In the genomic region with DNA sequence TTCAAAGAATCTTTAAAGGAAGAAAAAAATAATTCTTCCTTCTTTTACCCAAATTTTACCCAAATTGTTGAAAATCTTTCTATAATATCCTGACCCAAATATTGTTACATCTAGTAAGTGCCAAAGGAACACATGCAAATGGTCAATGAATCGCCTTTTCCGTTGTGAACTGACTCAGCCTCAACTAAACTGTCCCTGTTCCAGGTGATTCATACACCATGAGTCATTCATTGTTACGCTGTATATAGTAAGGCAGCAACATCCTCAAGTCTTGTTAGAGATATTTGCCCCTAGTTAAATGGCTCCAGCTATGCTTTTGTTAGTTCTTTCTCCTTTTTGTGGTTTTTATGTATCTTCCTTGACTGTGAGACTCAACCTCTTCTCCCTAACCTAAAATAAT, we compare ENCODE assay signal across 8 cellular contexts. TPM values are rescaled to one million over a fixed set of nuclear protein-coding genes. Genes with fewer than 3 reads are reported as not detected.
DNase-seq lines count a peak whose midpoint lies in the region; ATAC-seq, FAIRE-seq and TF ChIP-seq lines count a peak whose summit lies in the region.

No MANE protein-coding gene starts in this region.

- in situ Hi-C loops in GM13976 (cut with MboI; ENCODE audit: low sequenced_read_pairs, unreplicated experiment): loop anchor here (25.0 kb wide), 2 partner anchors 977 to 1102 kb away; no protein-coding TSS in a partner anchor

- H3K27ac ChIP-seq in osteoblast (ENCODE audit: low read depth, low read length): peak overlapping the region; percentile 36
- no peak overlapping the region for H3K27ac ChIP-seq in testis

- no peaks in the 10 kb centered on the region for H3K36me3 ChIP-seq in osteoblast (ENCODE audit: insufficient read depth, low read length)
- no peaks in the 10 kb centered on the region for H3K36me3 ChIP-seq in testis (ENCODE audit: low read depth, missing control alignments)

- no peaks in the 10 kb centered on the region for H4K20me1 ChIP-seq in osteoblast (ENCODE audit: insufficient read depth, low read length)

- H3K4me3 ChIP-seq in osteoblast (ENCODE audit: insufficient read depth, low read length): no peak overlapping the region
- H3K4me3 ChIP-seq in testis: no peak overlapping the region

- no peak overlapping the region for H3K4me2 ChIP-seq in osteoblast (ENCODE audit: insufficient read depth, low read length)

- H3K27me3 ChIP-seq in osteoblast (ENCODE audit: insufficient read depth, low read length) (no peaks in the 10 kb centered on the region), testis (no peaks in the 10 kb centered on the region)

- ATAC-seq in HG02759 (IDR thresholded peaks at IDR 0.05; ENCODE audit: unreplicated experiment) (peak; percentile 47), GM19397 (IDR thresholded peaks at IDR 0.05; ENCODE audit: unreplicated experiment) (no peak)

- peaks cover 25% of the 10 kb centered on the region for H3K4me1 ChIP-seq in osteoblast (ENCODE audit: insufficient read depth, low read length)
- no peaks in the 10 kb centered on the region for H3K4me1 ChIP-seq in testis

- H2AFZ ChIP-seq in osteoblast (ENCODE audit: low read length): no peak overlapping the region

- peaks cover 31% of the 10 kb centered on the region for H3K79me2 ChIP-seq in osteoblast (ENCODE audit: insufficient read depth, low read length)

- no peak for TF ChIP-seq POLR2A in testis (IDR thresholded peaks at IDR 0.05)

- H3K9me3 ChIP-seq in osteoblast (ENCODE audit: low read depth, low read length) (no peaks in the 10 kb centered on the region), testis (no peaks in the 10 kb centered on the region)

- 51 to 66% methylated on average over 3 of the region's 3 CpGs for WGBS in testis, 2 donors

- no peak for TF ChIP-seq CTCF in GM13976 (IDR thresholded peaks at IDR 0.05; ENCODE audit: borderline replicate concordance, control extremely low read depth, extremely low read depth, insufficient read depth, missing control alignments)
- TF ChIP-seq CTCF in osteoblast (IDR thresholded peaks at IDR 0.05; ENCODE audit: extremely low read depth, low read depth, low read length): no peak
- TF ChIP-seq CTCF in testis (IDR thresholded peaks at IDR 0.05): no peak

- peak; percentile 99 for FAIRE-seq in RCC 7860 (lab: Jason Lieb, UNC)

- DNase-seq in GM13976 (ENCODE audit: low spot score) (peak; percentile 36), RCC 7860 (ENCODE audit: low spot score) (peak; percentile 96), dermis microvascular lymphatic vessel endothelial cell (ENCODE audit: low read depth in 2 of 2) (peak; percentile 91 to 97), osteoblast (ENCODE audit: insufficient read length, low spot score, missing footprints) (peak; percentile 85), DMS79 treated with DMSO at 0.1 percent for 48 hours (lab: John Stamatoyannopoulos, UW) (no peak), testis (no peak)

- intact Hi-C loops in testis (cut with DNase I; ENCODE audit: low total_unique reads): no loop called here

RNA-seq across cellular contexts. Expression of a gene that starts 9.7 kb away (rescaled TPM):
- total RNA-seq in dermis microvascular lymphatic vessel endothelial cell (5.7 and 5.9 TPM in 2 replicates), osteoblast (10.6 and 15.2 TPM in 2 replicates), testis (10 to 100 TPM; 10.1 to 10.4 TPM)
- 8.7 TPM for polyA plus RNA-seq in testis (ENCODE audit: insufficient read depth, low read depth, low replicate concordance)

Comparison
In these comparisons a context has a peak if more than half of its experiments do, and no peak if none do; other contexts are left out.
1. DNase-seq: peak in GM13976 (single experiment), RCC 7860 (single experiment), dermis microvascular lymphatic vessel endothelial cell (2 of 2) and osteoblast (single experiment); none in DMS79 treated with DMSO at 0.1 percent for 48 hours (single experiment) and testis (single experiment).